1 cellular context compared by ENCODE assay signal in genomic region chr7:150311711-150312110, GRCh38.
TF ChIP-seq lines count a peak whose summit lies in the region.

No MANE protein-coding gene starts in this region.

TF ChIP-seq in IMR-90, 13 proteins besides CTCF, POLR2A, EP300 and RAD21:
- TF ChIP-seq FOS (IDR thresholded peaks at IDR 0.05; ENCODE audit: low read depth, low read length) (no peak), RFX5 (IDR thresholded peaks at IDR 0.05; ENCODE audit: low read depth, low read length) (no peak), RCOR1 (IDR thresholded peaks at IDR 0.05; ENCODE audit: insufficient replicate concordance, low read length) (no peak), CHD1 (IDR thresholded peaks at IDR 0.05; ENCODE audit: low read depth, low read length) (no peak), MAFK (IDR thresholded peaks at IDR 0.05; ENCODE audit: low read depth, low read length) (no peak), SMC3 (IDR thresholded peaks at IDR 0.05; ENCODE audit: low read depth, low read length) (no peak), MAZ (IDR thresholded peaks at IDR 0.05; ENCODE audit: borderline replicate concordance, low read depth, low read length) (no peak), NFE2L2 (IDR thresholded peaks at IDR 0.05; ENCODE audit: low read depth, low read length) (no peak), MXI1 (IDR thresholded peaks at IDR 0.05; ENCODE audit: borderline replicate concordance, low read depth, low read length) (no peak), ELK1 (IDR thresholded peaks at IDR 0.05; ENCODE audit: borderline replicate concordance, low read depth, low read length) (no peak)
- TF ChIP-seq, protein P1, sequence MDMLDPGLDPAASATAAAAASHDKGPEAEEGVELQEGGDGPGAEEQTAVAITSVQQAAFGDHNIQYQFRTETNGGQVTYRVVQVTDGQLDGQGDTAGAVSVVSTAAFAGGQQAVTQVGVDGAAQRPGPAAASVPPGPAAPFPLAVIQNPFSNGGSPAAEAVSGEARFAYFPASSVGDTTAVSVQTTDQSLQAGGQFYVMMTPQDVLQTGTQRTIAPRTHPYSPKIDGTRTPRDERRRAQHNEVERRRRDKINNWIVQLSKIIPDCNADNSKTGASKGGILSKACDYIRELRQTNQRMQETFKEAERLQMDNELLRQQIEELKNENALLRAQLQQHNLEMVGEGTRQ (IDR thresholded peaks at IDR 0.05; ENCODE audit: low read depth, low read length), result no peak
